Comparison of ENCODE assay signal across 13 cellular contexts in the genomic region with DNA sequence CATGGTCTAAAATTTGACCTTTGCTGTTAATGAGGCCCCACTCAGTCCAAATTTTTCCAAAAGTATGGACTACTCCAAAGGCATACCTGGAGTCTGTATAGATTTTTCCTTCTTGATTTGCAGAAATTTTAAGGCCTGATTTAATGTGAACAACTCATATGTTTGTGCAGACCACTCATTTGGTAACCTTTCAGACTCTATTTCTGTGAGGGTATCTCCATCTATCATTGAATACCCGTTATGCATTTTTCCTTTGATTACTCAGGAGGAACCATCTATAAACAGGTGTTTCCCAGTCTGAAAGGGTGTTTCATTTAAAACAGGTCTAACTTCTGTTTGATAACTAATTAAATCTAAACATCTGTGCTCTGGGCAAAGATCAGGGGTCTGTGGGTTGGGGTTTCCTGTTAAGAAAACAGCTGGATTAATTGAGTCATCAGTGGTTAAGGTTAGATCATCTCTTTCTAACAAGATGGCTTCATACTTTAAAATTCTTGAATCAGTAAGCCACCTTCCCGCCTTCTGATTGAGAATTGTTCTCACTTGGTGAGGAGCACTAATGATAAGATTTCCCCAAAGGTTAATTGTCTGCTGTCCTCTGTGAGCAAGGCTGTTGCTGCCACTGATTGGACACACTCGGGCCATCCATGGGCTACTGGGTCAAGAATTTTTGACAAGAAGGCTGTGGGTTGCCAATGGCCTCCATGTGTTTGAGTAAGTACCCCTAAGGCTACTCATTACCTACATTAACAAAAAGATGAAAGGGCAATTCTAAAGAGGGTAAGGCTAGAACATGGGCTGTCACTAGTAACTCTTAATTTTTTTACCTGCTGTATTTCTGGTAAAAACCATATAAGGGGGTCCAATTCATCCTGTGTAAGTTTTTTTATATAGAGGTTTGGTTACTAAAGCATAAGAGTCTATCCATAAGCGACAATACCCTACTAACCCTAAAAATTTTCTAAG. TPM values are rescaled to one million over a fixed set of nuclear protein-coding genes. Genes with fewer than 3 reads are reported as not detected.
DNase-seq lines count a peak whose midpoint lies in the region; ATAC-seq lines count a peak whose summit lies in the region.
"Had no signal": no experiment of that assay in that cellular context is flagged by ENCODE, and none has a peak within 500 bp of the region (broad histone marks: within the 10 kb centered on the region; RNA-seq: fewer than 3 reads in every experiment).

No MANE protein-coding gene starts in this region.

- no peak overlapping the region for H3K9ac ChIP-seq in Karpas-422 (ENCODE audit: low read length)

- no peak overlapping the region for H3K27ac ChIP-seq in Karpas-422 (ENCODE audit: low read length)
- H3K27ac ChIP-seq: prostate gland had no signal

- H3K4me2 ChIP-seq in Karpas-422 (ENCODE audit: low read depth, low read length, poor library complexity, severe bottlenecking) = no peak overlapping the region

- no peaks in the 10 kb centered on the region for H4K20me1 ChIP-seq in Karpas-422 (ENCODE audit: insufficient read depth, low read depth, low read length)

- H2AFZ ChIP-seq in Karpas-422 (ENCODE audit: low read length) = no peak overlapping the region

- H3K4me1 ChIP-seq in Karpas-422 (ENCODE audit: low read length) = no peaks in the 10 kb centered on the region
- H3K4me1 ChIP-seq: prostate gland had no signal

- no peaks in the 10 kb centered on the region for H3K36me3 ChIP-seq in Karpas-422 (ENCODE audit: insufficient read depth, low read length)
- H3K36me3 ChIP-seq: prostate gland had no signal

- no peaks in the 10 kb centered on the region for H3K27me3 ChIP-seq in Karpas-422 (ENCODE audit: low read length)

- peaks cover 84% of the 10 kb centered on the region for H3K9me3 Mint-ChIP-seq in T-helper 1 cell treated with Interleukin-12 subunit alpha and Interleukin-12 subunit beta and Interleukin-4 antibody, amounts not matched to agents 30 μg/mL and 1 μg/mL, for 36 hours
- peaks cover 44 to 64% of the 10 kb centered on the region in 2 donors for H3K9me3 Mint-ChIP-seq in activated naive CD4-positive, alpha-beta T cell treated with anti-CD3 and anti-CD28 coated beads, Interleukin-2, amount 50 U/mL, for 72 hours
- H3K9me3 Mint-ChIP-seq in stimulated activated naive CD8-positive, alpha-beta T cell treated with anti-CD3 and anti-CD28 coated beads, Interleukin-15, Interleukin-2, amounts not matched to agents 100 ng/mL and 50 ng/mL, for 24 hours = peaks cover 47% of the 10 kb centered on the region

- ATAC-seq in activated naive CD4-positive, alpha-beta T cell treated with anti-CD3 and anti-CD28 coated beads, Interleukin-2, amount 50 U/mL, for 72 hours = peak; percentile 85 to 97
- no peak for ATAC-seq in GM18867 (IDR thresholded peaks at IDR 0.05; ENCODE audit: unreplicated experiment)

- H3K27me3 Mint-ChIP-seq in T-helper 1 cell treated with Interleukin-12 subunit alpha and Interleukin-12 subunit beta and Interleukin-4 antibody, amounts not matched to agents 30 μg/mL and 1 μg/mL, for 36 hours (ENCODE audit: low read depth) = peaks cover 3% of the 10 kb centered on the region
- H3K27me3 Mint-ChIP-seq in stimulated activated naive CD8-positive, alpha-beta T cell treated with anti-CD3 and anti-CD28 coated beads, Interleukin-15, Interleukin-2, amounts not matched to agents 100 ng/mL and 50 ng/mL, for 24 hours = no peaks in the 10 kb centered on the region

- H3K36me3 Mint-ChIP-seq in T-helper 1 cell treated with Interleukin-12 subunit alpha and Interleukin-12 subunit beta and Interleukin-4 antibody, amounts not matched to agents 30 μg/mL and 1 μg/mL, for 36 hours (ENCODE audit: low read depth) = peaks cover 34% of the 10 kb centered on the region
- peaks cover 44 to 79% of the 10 kb centered on the region in 2 donors for H3K36me3 Mint-ChIP-seq in activated naive CD4-positive, alpha-beta T cell treated with anti-CD3 and anti-CD28 coated beads, Interleukin-2, amount 50 U/mL, for 72 hours
- peaks cover 18% of the 10 kb centered on the region for H3K36me3 Mint-ChIP-seq in stimulated activated naive CD8-positive, alpha-beta T cell treated with anti-CD3 and anti-CD28 coated beads, Interleukin-15, Interleukin-2, amounts not matched to agents 100 ng/mL and 50 ng/mL, for 24 hours (ENCODE audit: low read depth)

- peaks cover 9% of the 10 kb centered on the region for H3K9me3 ChIP-seq in Karpas-422 (ENCODE audit: low read length)
- H3K9me3 ChIP-seq: prostate gland had no signal

- peak overlapping the region; percentile 42 for H3K27ac Mint-ChIP-seq in T-helper 1 cell treated with Interleukin-12 subunit alpha and Interleukin-12 subunit beta and Interleukin-4 antibody, amounts not matched to agents 30 μg/mL and 1 μg/mL, for 36 hours
- peak overlapping the region; percentile 51 to 81 for H3K27ac Mint-ChIP-seq in activated naive CD4-positive, alpha-beta T cell treated with anti-CD3 and anti-CD28 coated beads, Interleukin-2, amount 50 U/mL, for 72 hours
- H3K27ac Mint-ChIP-seq in stimulated activated naive CD8-positive, alpha-beta T cell treated with anti-CD3 and anti-CD28 coated beads, Interleukin-15, Interleukin-2, amounts not matched to agents 100 ng/mL and 50 ng/mL, for 24 hours = peak overlapping the region; percentile 67
- H3K27ac Mint-ChIP-seq: H9 had no signal

- DNase-seq in stimulated activated CD4-positive, alpha-beta T cell treated with anti-CD3 and anti-CD28 coated beads, Interleukin-1b, Interleukin-23, amount 100 ng/mL, for 48 hours = peak; percentile 30
- DNase-seq in stimulated activated CD4-positive, alpha-beta T cell treated with anti-CD3 and anti-CD28 coated beads, Interleukin-12 subunit alpha, Interleukin-12 subunit beta, amount 100 ng/mL, for 4 hours = no peak
- peak in 1 of 2 donors; percentile 12 for DNase-seq in activated naive CD4-positive, alpha-beta T cell treated with anti-CD3 and anti-CD28 coated beads, Interleukin-2, amount 50 U/mL, for 72 hours (ENCODE audit: low spot score in 2 of 2)
- DNase-seq in Karpas-422 (no peak), mucosa of gallbladder (ENCODE audit: low spot score) (no peak)
- DNase-seq: H9, islet precursor cell, Kasumi-1, SHP77 treated with DMSO at 0.1 percent for 48 hours had no signal

- H3K79me2 ChIP-seq in Karpas-422 (ENCODE audit: low read length) = no peaks in the 10 kb centered on the region

- no peak overlapping the region for H3K4me3 ChIP-seq in Karpas-422 (ENCODE audit: low read length)
- H3K4me3 ChIP-seq: prostate gland had no signal

- H3K4me1 Mint-ChIP-seq in T-helper 1 cell treated with Interleukin-12 subunit alpha and Interleukin-12 subunit beta and Interleukin-4 antibody, amounts not matched to agents 30 μg/mL and 1 μg/mL, for 36 hours (ENCODE audit: low read depth) = peaks cover 11% of the 10 kb centered on the region
- H3K4me1 Mint-ChIP-seq in stimulated activated naive CD8-positive, alpha-beta T cell treated with anti-CD3 and anti-CD28 coated beads, Interleukin-15, Interleukin-2, amounts not matched to agents 100 ng/mL and 50 ng/mL, for 24 hours (ENCODE audit: low read depth) = peaks cover 23% of the 10 kb centered on the region
- H3K4me1 Mint-ChIP-seq: H9 had no signal

- no peaks in the 10 kb centered on the region for H3K9me2 ChIP-seq in Karpas-422 (replicated peaks; ENCODE audit: insufficient read depth, low read length)

- no peak overlapping the region for H3K4me3 Mint-ChIP-seq in T-helper 1 cell treated with Interleukin-12 subunit alpha and Interleukin-12 subunit beta and Interleukin-4 antibody, amounts not matched to agents 30 μg/mL and 1 μg/mL, for 36 hours
- peak overlapping the region; percentile 40 for H3K4me3 Mint-ChIP-seq in stimulated activated naive CD8-positive, alpha-beta T cell treated with anti-CD3 and anti-CD28 coated beads, Interleukin-15, Interleukin-2, amounts not matched to agents 100 ng/mL and 50 ng/mL, for 24 hours
- H3K4me3 Mint-ChIP-seq: H9 had no signal

RNA-seq across cellular contexts. Expression of gene HLA-B, which starts 24.1 kb away (rescaled TPM):
- 1,000 to 10,000 TPM; 2,668 to 4,981 TPM for total RNA-seq in activated naive CD4-positive, alpha-beta T cell treated with anti-CD3 and anti-CD28 coated beads, Interleukin-2, amount 50 U/mL, for 72 hours
- 1,556 and 2,615 TPM in 2 replicates for total RNA-seq in Karpas-422 (2014; rRNA removed; shearing (Covaris generic); ENCODE audit: low replicate concordance)
- 1,432 TPM for total RNA-seq in mucosa of gallbladder
